ENCODE assay signal across 9 cellular contexts in genomic region chr6:13455604-13456003, GRCh38. TPM values are rescaled to one million over a fixed set of nuclear protein-coding genes. Genes with fewer than 3 reads are reported as not detected.
DNase-seq lines count a peak whose midpoint lies in the region; ATAC-seq and TF ChIP-seq lines count a peak whose summit lies in the region.
"Had no signal": no experiment of that assay in that cellular context is flagged by ENCODE, and none has a peak within 500 bp of the region (broad histone marks: within the 10 kb centered on the region; RNA-seq: fewer than 3 reads in every experiment).

No MANE protein-coding gene starts in this region.

- no peaks in the 10 kb centered on the region for H3K9me3 ChIP-seq in T-helper 17 cell (ENCODE audit: control insufficient read depth, low read length, poor library complexity, severe bottlenecking)

- DNase-seq in activated CD8-positive, alpha-beta T cell treated with anti-CD3 and anti-CD28 coated beads for 36 hours: peak; percentile 38
- no peak for DNase-seq in activated CD8-positive, alpha-beta T cell treated with anti-CD3 and anti-CD28 coated beads, Interleukin-2, amount 10 ng/mL, durations not matched to agents 7 days and 5 days
- no peak for DNase-seq in T-helper 17 cell
- DNase-seq in left ventricle myocardium superior: no peak
- no peak for DNase-seq in stimulated activated naive B cell treated with anti-CD40 and anti-IgM and Interleukin-4, amounts not matched to agents 10 μg/mL and 1 μg/mL and 100 μg/mL, for 72 hours
- no peak for DNase-seq in cerebellar cortex (ENCODE audit: low spot score)

- H3K27ac Mint-ChIP-seq in activated CD8-positive, alpha-beta T cell treated with anti-CD3 and anti-CD28 coated beads for 36 hours: peak overlapping the region; percentile 87
- H3K27ac Mint-ChIP-seq in activated CD8-positive, alpha-beta T cell treated with anti-CD3 and anti-CD28 coated beads, Interleukin-2, amount 10 ng/mL, durations not matched to agents 7 days and 5 days: no peak overlapping the region
- peak overlapping the region; percentile 93 for H3K27ac Mint-ChIP-seq in T-helper 17 cell
- H3K27ac Mint-ChIP-seq in stimulated activated naive B cell treated with anti-CD40 and anti-IgM and Interleukin-4, amounts not matched to agents 10 μg/mL and 1 μg/mL and 100 μg/mL, for 72 hours: peak overlapping the region; percentile 95

- H3K36me3 Mint-ChIP-seq in activated CD8-positive, alpha-beta T cell treated with anti-CD3 and anti-CD28 coated beads for 36 hours (ENCODE audit: low read depth): peaks cover 24% of the 10 kb centered on the region
- H3K36me3 Mint-ChIP-seq in activated CD8-positive, alpha-beta T cell treated with anti-CD3 and anti-CD28 coated beads, Interleukin-2, amount 10 ng/mL, durations not matched to agents 7 days and 5 days (ENCODE audit: low read depth): peaks cover 14% of the 10 kb centered on the region
- H3K36me3 Mint-ChIP-seq in T-helper 17 cell (ENCODE audit: low read depth): no peaks in the 10 kb centered on the region
- peaks cover 11 to 23% of the 10 kb centered on the region in 2 donors for H3K36me3 Mint-ChIP-seq in stimulated activated naive B cell treated with anti-CD40 and anti-IgM and Interleukin-4, amounts not matched to agents 10 μg/mL and 1 μg/mL and 100 μg/mL, for 72 hours

- TF ChIP-seq CTCF in activated CD8-positive, alpha-beta T cell treated with anti-CD3 and anti-CD28 coated beads for 36 hours (IDR thresholded peaks at IDR 0.05): no peak

- CTCF ChIA-PET in activated CD8-positive, alpha-beta T cell treated with anti-CD3 and anti-CD28 coated beads for 36 hours (lab: Charles Lee): interaction anchor here (1.0 kb wide), 1 partner anchor 120 kb away, joined by 3 read pairs; no protein-coding TSS in a partner anchor
- CTCF ChIA-PET in activated CD8-positive, alpha-beta T cell treated with anti-CD3 and anti-CD28 coated beads, Interleukin-2, amount 10 ng/mL, durations not matched to agents 7 days and 5 days (lab: Charles Lee): interaction anchor here (0.7 to 4.2 kb wide), 6 partner anchors 9 to 120 kb away, joined by 3 to 22 read pairs (median 4); no protein-coding TSS in a partner anchor

- H3K4me3 Mint-ChIP-seq in activated CD8-positive, alpha-beta T cell treated with anti-CD3 and anti-CD28 coated beads for 36 hours: no peak overlapping the region
- no peak overlapping the region for H3K4me3 Mint-ChIP-seq in activated CD8-positive, alpha-beta T cell treated with anti-CD3 and anti-CD28 coated beads, Interleukin-2, amount 10 ng/mL, durations not matched to agents 7 days and 5 days
- no peak overlapping the region for H3K4me3 Mint-ChIP-seq in T-helper 17 cell
- H3K4me3 Mint-ChIP-seq in stimulated activated naive B cell treated with anti-CD40 and anti-IgM and Interleukin-4, amounts not matched to agents 10 μg/mL and 1 μg/mL and 100 μg/mL, for 72 hours: peak overlapping the region in 1 of 2 donors; percentile 72
- H3K4me3 Mint-ChIP-seq: GM23338 had no signal

- POLR2A ChIA-PET in activated CD8-positive, alpha-beta T cell treated with anti-CD3 and anti-CD28 coated beads for 36 hours (lab: Charles Lee): interaction anchor here (1.3 to 4.6 kb wide), 3 partner anchors 26 to 30 kb away, joined by 3 to 29 read pairs (median 6); partner anchors contain the start of gene GFOD1
- POLR2A ChIA-PET in activated CD8-positive, alpha-beta T cell treated with anti-CD3 and anti-CD28 coated beads, Interleukin-2, amount 10 ng/mL, durations not matched to agents 7 days and 5 days (lab: Charles Lee): interaction anchor here (0.9 to 1.1 kb wide), 3 partner anchors 24 to 31 kb away, joined by 3 read pairs; no protein-coding TSS in a partner anchor

- no peaks in the 10 kb centered on the region for H3K9me3 Mint-ChIP-seq in activated CD8-positive, alpha-beta T cell treated with anti-CD3 and anti-CD28 coated beads for 36 hours
- H3K9me3 Mint-ChIP-seq in activated CD8-positive, alpha-beta T cell treated with anti-CD3 and anti-CD28 coated beads, Interleukin-2, amount 10 ng/mL, durations not matched to agents 7 days and 5 days (ENCODE audit: insufficient read depth): no peaks in the 10 kb centered on the region
- no peaks in the 10 kb centered on the region for H3K9me3 Mint-ChIP-seq in stimulated activated naive B cell treated with anti-CD40 and anti-IgM and Interleukin-4, amounts not matched to agents 10 μg/mL and 1 μg/mL and 100 μg/mL, for 72 hours
- H3K9me3 Mint-ChIP-seq: GM23338 had no signal

- H3K4me1 Mint-ChIP-seq in activated CD8-positive, alpha-beta T cell treated with anti-CD3 and anti-CD28 coated beads for 36 hours (ENCODE audit: low read depth): peaks cover 72% of the 10 kb centered on the region
- H3K4me1 Mint-ChIP-seq in activated CD8-positive, alpha-beta T cell treated with anti-CD3 and anti-CD28 coated beads, Interleukin-2, amount 10 ng/mL, durations not matched to agents 7 days and 5 days (ENCODE audit: low read depth): peaks cover 59% of the 10 kb centered on the region
- peaks cover 26% of the 10 kb centered on the region for H3K4me1 Mint-ChIP-seq in T-helper 17 cell
- peaks cover 39 to 63% of the 10 kb centered on the region in 2 donors for H3K4me1 Mint-ChIP-seq in stimulated activated naive B cell treated with anti-CD40 and anti-IgM and Interleukin-4, amounts not matched to agents 10 μg/mL and 1 μg/mL and 100 μg/mL, for 72 hours

- ATAC-seq in activated CD8-positive, alpha-beta T cell treated with anti-CD3 and anti-CD28 coated beads for 36 hours: no peak
- ATAC-seq in activated CD8-positive, alpha-beta T cell treated with anti-CD3 and anti-CD28 coated beads, Interleukin-2, amount 10 ng/mL, durations not matched to agents 7 days and 5 days: no peak
- ATAC-seq in T-helper 17 cell (no peak), left ventricle myocardium superior (peak; percentile 67), GM18498 (IDR thresholded peaks at IDR 0.05; ENCODE audit: unreplicated experiment) (no peak), GM21576 (IDR thresholded peaks at IDR 0.05; ENCODE audit: unreplicated experiment) (no peak)
- peak; percentile 45 to 61 for ATAC-seq in stimulated activated naive B cell treated with anti-CD40 and anti-IgM and Interleukin-4, amounts not matched to agents 10 μg/mL and 1 μg/mL and 100 μg/mL, for 72 hours (replicated peaks)
- ATAC-seq: GM23338 had no signal

- intact Hi-C loops in activated CD8-positive, alpha-beta T cell treated with anti-CD3 and anti-CD28 coated beads for 36 hours (cut with micrococcal nuclease): loop anchor here (2.0 kb wide), 2 partner anchors 29 to 99 kb away; no protein-coding TSS in a partner anchor
- intact Hi-C loops in left ventricle myocardium superior (cut with micrococcal nuclease): no loop called here

- H3K27me3 Mint-ChIP-seq in activated CD8-positive, alpha-beta T cell treated with anti-CD3 and anti-CD28 coated beads for 36 hours: no peaks in the 10 kb centered on the region
- no peaks in the 10 kb centered on the region for H3K27me3 Mint-ChIP-seq in activated CD8-positive, alpha-beta T cell treated with anti-CD3 and anti-CD28 coated beads, Interleukin-2, amount 10 ng/mL, durations not matched to agents 7 days and 5 days (ENCODE audit: low read depth)
- H3K27me3 Mint-ChIP-seq in T-helper 17 cell: no peaks in the 10 kb centered on the region
- no peaks in the 10 kb centered on the region for H3K27me3 Mint-ChIP-seq in stimulated activated naive B cell treated with anti-CD40 and anti-IgM and Interleukin-4, amounts not matched to agents 10 μg/mL and 1 μg/mL and 100 μg/mL, for 72 hours

RNA-seq across cellular contexts. Expression of gene GFOD1, which starts 31.8 kb away (rescaled TPM):
- total RNA-seq in activated CD8-positive, alpha-beta T cell treated with anti-CD3 and anti-CD28 coated beads for 36 hours: 10 to 100 TPM; 12.3 to 12.9 TPM
- total RNA-seq in activated CD8-positive, alpha-beta T cell treated with anti-CD3 and anti-CD28 coated beads, Interleukin-2, amount 10 ng/mL, durations not matched to agents 7 days and 5 days: 1 to 10 TPM; 8.0 to 8.7 TPM
- total RNA-seq in T-helper 17 cell: 1 to 10 TPM; 1.4 to 3.1 TPM
- total RNA-seq in left ventricle myocardium superior: 33.7 TPM

Comparison
In these comparisons a context has a peak if more than half of its experiments do, and no peak if none do; other contexts are left out.
1. ATAC-seq: peak in left ventricle myocardium superior (single experiment) and stimulated activated naive B cell treated with anti-CD40 and anti-IgM and Interleukin-4, amounts not matched to agents 10 μg/mL and 1 μg/mL and 100 μg/mL, for 72 hours (2 of 2); none in activated CD8-positive, alpha-beta T cell treated with anti-CD3 and anti-CD28 coated beads for 36 hours (single experiment), activated CD8-positive, alpha-beta T cell treated with anti-CD3 and anti-CD28 coated beads, Interleukin-2, amount 10 ng/mL, durations not matched to agents 7 days and 5 days (single experiment), T-helper 17 cell (single experiment), GM18498 (single experiment) and GM21576 (single experiment).